1 cellular context compared by ENCODE assay signal in genomic region chr9:128409998-128410397, GRCh38.
TF ChIP-seq lines count a peak whose summit lies in the region.

No MANE protein-coding gene starts in this region.

TF ChIP-seq in endothelial cell of umbilical vein, 7 proteins besides CTCF, POLR2A, EP300 and RAD21:
- TF ChIP-seq MAX (IDR thresholded peaks at IDR 0.05; ENCODE audit: insufficient read depth, insufficient read length) = no peak
- TF ChIP-seq EZH2 (IDR thresholded peaks at IDR 0.05; ENCODE audit: borderline replicate concordance, low read depth, low read length, severe bottlenecking) = no peak
- TF ChIP-seq POLR2AphosphoS5 (IDR thresholded peaks at IDR 0.05; ENCODE audit: insufficient read depth, low read depth, low read length) = no peak
- TF ChIP-seq FOS (IDR thresholded peaks at IDR 0.05; ENCODE audit: borderline replicate concordance, insufficient read depth, low read length) = no peak
- TF ChIP-seq GATA2 (IDR thresholded peaks at IDR 0.05; ENCODE audit: insufficient read depth, insufficient read length, low read depth, low read length) = no peak
- TF ChIP-seq MYC (IDR thresholded peaks at IDR 0.05; ENCODE audit: low read depth, low read length) = no peak
- TF ChIP-seq JUN (IDR thresholded peaks at IDR 0.05; ENCODE audit: borderline replicate concordance, insufficient read depth, insufficient read length, low read depth) = no peak
